19 cellular contexts compared by ENCODE assay signal in genomic region chr3:46896386-46896785, GRCh38. TPM values are rescaled to one million over a fixed set of nuclear protein-coding genes. Genes with fewer than 3 reads are reported as not detected.
"Had no signal": no experiment of that assay in that cellular context is flagged by ENCODE, and none has a peak within 500 bp of the region (broad histone marks: within the 10 kb centered on the region; RNA-seq: fewer than 3 reads in every experiment).

No MANE protein-coding gene starts in this region.

- ATAC-seq: activated T-helper 17 cell treated with anti-CD3 and anti-CD28 coated beads, Interleukin-2, amount 50 U/mL, for 72 hours; body of pancreas; mucosa of descending colon; stimulated activated naive CD8-positive, alpha-beta T cell treated with anti-CD3 and anti-CD28 coated beads, Interleukin-15, Interleukin-2, amounts not matched to agents 100 U/mL and 50 U/mL, for 24 hours; upper lobe of right lung had no signal

- H3K4me3 ChIP-seq: body of pancreas, cardiac muscle cell, mucosa of descending colon, upper lobe of right lung had no signal

- DNase-seq: activated CD4-positive, alpha-beta T cell treated with anti-CD3 and anti-CD28 coated beads for 1 hour; activated naive CD8-positive, alpha-beta T cell treated with anti-CD3 and anti-CD28 coated beads for 36 hours; activated T-cell treated with anti-CD3 and anti-CD28 coated beads, Interleukin-2, amount 50 U/mL, for 1 hour; body of pancreas; effector CD4-positive, alpha-beta T cell; foreskin melanocyte; hippocampal formation; mesendoderm; nephron progenitor cell; nucleus accumbens; stimulated activated CD4-positive, alpha-beta T cell treated with anti-CD3 and anti-CD28 coated beads, Interleukin-12 subunit alpha, Interleukin-12 subunit beta, amount 100 ng/mL, for 4 hours; stimulated activated CD4-positive, alpha-beta T cell treated with anti-CD3 and anti-CD28 coated beads, Interleukin-4, amount 100 ng/mL, for 4 hours; stimulated activated naive CD8-positive, alpha-beta T cell treated with anti-CD3 and anti-CD28 coated beads, Interleukin-15, Interleukin-2, amounts not matched to agents 100 U/mL and 50 U/mL, for 24 hours; T-helper 9 cell; upper lobe of right lung had no signal

- H3K27me3 ChIP-seq: cardiac muscle cell had no signal

- H3K36me3 ChIP-seq: cardiac muscle cell, upper lobe of right lung had no signal

- H3K9me3 ChIP-seq: body of pancreas, mucosa of descending colon, upper lobe of right lung had no signal

- H3K27ac ChIP-seq: body of pancreas, cardiac muscle cell, upper lobe of right lung had no signal

RNA-seq across cellular contexts. Expression of gene PTH1R, which starts 18.9 kb away (rescaled TPM):
- total RNA-seq: activated naive CD8-positive, alpha-beta T cell treated with anti-CD3 and anti-CD28 coated beads for 36 hours; activated T-helper 17 cell treated with anti-CD3 and anti-CD28 coated beads, Interleukin-2, amount 50 U/mL, for 72 hours; T-helper 1 cell treated with Interleukin-12 subunit alpha and Interleukin-12 subunit beta and Interleukin-4 antibody, amounts not matched to agents 30 ng/mL and 1 ng/mL, for 36 hours had no signal

RNA-seq across cellular contexts. Expression of gene MYL3, which starts 33.1 kb away (rescaled TPM):
- total RNA-seq: activated naive CD8-positive, alpha-beta T cell treated with anti-CD3 and anti-CD28 coated beads for 36 hours; activated T-helper 17 cell treated with anti-CD3 and anti-CD28 coated beads, Interleukin-2, amount 50 U/mL, for 72 hours; T-helper 1 cell treated with Interleukin-12 subunit alpha and Interleukin-12 subunit beta and Interleukin-4 antibody, amounts not matched to agents 30 ng/mL and 1 ng/mL, for 36 hours had no signal
